ENCODE assay signal across 18 cellular contexts in the genomic region with DNA sequence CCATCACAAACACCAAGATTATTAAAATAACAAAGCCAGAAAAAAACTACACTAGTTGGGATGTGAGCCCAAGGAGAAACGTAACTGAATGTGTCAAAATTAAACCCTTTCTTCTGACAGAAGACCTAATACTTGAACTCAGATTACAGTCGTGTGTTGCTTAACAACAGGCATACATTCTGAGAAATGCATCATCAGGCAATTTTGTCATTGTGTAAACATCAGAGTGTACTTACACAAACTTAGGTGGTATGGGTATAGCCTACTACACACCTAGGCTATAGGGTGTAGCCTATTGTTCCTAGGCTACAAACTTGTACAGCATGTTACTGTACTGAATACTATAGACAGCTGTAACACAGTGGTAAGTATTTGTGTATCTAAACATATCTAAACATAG. TPM values are rescaled to one million over a fixed set of nuclear protein-coding genes. Genes with fewer than 3 reads are reported as not detected.
DNase-seq lines count a peak whose midpoint lies in the region; ATAC-seq, FAIRE-seq and TF ChIP-seq lines count a peak whose summit lies in the region.
"Had no signal": no experiment of that assay in that cellular context is flagged by ENCODE, and none has a peak within 500 bp of the region (broad histone marks: within the 10 kb centered on the region; RNA-seq: fewer than 3 reads in every experiment).

No MANE protein-coding gene starts in this region.

- H3K4ac ChIP-seq in H9 (ENCODE audit: low read depth, low read length), result no peak overlapping the region

- H2BK120ac ChIP-seq in H9 (ENCODE audit: low read depth, low read length, poor library complexity, severe bottlenecking), result no peak overlapping the region

- no peak overlapping the region for H2BK12ac ChIP-seq in H9 (ENCODE audit: insufficient read length, low read depth, low read length)

- no peak overlapping the region for H2BK20ac ChIP-seq in H9 (ENCODE audit: low read depth, low read length, poor library complexity, severe bottlenecking)

- peaks cover 1% of the 10 kb centered on the region; the same call in 1 of the 2 replicates for H3K79me2 ChIP-seq in H9 (ENCODE audit: insufficient read depth, low read length)

- H3K36me3 Mint-ChIP-seq in H9 (ENCODE audit: insufficient read depth in 1 of 3, low read depth in 3 of 3), result peaks cover under 1 to 2% (median 2%) of the 10 kb centered on the region in 3 experiments; a peak in 5 of 7 replicates

- H3K27ac ChIP-seq in A549, result no peak overlapping the region
- H3K27ac ChIP-seq in H9 (ENCODE audit: insufficient read length, low read depth, low read length), result no peak overlapping the region
- H3K27ac ChIP-seq in iPS-18a (ENCODE audit: low read length), result no peak overlapping the region
- H3K27ac ChIP-seq: C4-2B had no signal

- 44% methylated on average over 2 of the region's 2 CpGs for WGBS in A549 (ENCODE audit: missing lambda C conversion rate)
- WGBS in H9 (ENCODE audit: extremely low coverage, insufficient read length, low lambda C conversion rate), result no CpG with 5 or more reads among the region's 2 CpGs

- H2BK5ac ChIP-seq in H9 (ENCODE audit: insufficient read length, low read length), result no peak overlapping the region

- no peak overlapping the region for H3T11ph ChIP-seq in H9 (ENCODE audit: low read length)

- CTCF ChIA-PET in A549 (lab: Yijun Ruan, JAX), result interaction anchor here (1.0 to 2.1 kb wide), 4 partner anchors 10 to 46 kb away, joined by 3 to 8 read pairs (median 5); no protein-coding TSS in a partner anchor

- H3K36me3 ChIP-seq in iPS-18a (ENCODE audit: control insufficient read depth, low read depth, low read length), result peaks cover 8% of the 10 kb centered on the region

- H4K20me1 ChIP-seq in H9 (ENCODE audit: control insufficient read depth, insufficient read depth, insufficient read length), result no peaks in the 10 kb centered on the region

- no peaks in the 10 kb centered on the region for H3K23me2 ChIP-seq in H9 (ENCODE audit: insufficient read length, low read depth, low read length, poor library complexity, severe bottlenecking)

- ATAC-seq in A549, result peak in 1 of 2 experiments; percentile 35; a peak in 2 of 6 replicates
- ATAC-seq in HG03175 (IDR thresholded peaks at IDR 0.05; ENCODE audit: unreplicated experiment), result no peak
- no peak for ATAC-seq in GM21367 (IDR thresholded peaks at IDR 0.05; ENCODE audit: unreplicated experiment)

- no peak overlapping the region for H3K23ac ChIP-seq in H9 (ENCODE audit: insufficient read length, low read depth, low read length)

- H3K9me3 Mint-ChIP-seq in H9, result no peaks in the 10 kb centered on the region
- H3K9me3 Mint-ChIP-seq: HFFc6 had no signal

- TF ChIP-seq CTCF in A549 (IDR thresholded peaks at IDR 0.05), result no peak
- no peak for TF ChIP-seq CTCF in H9 (conservative IDR thresholded peaks at IDR 0.05)
- TF ChIP-seq CTCF in cardiac fibroblast (IDR thresholded peaks at IDR 0.05; ENCODE audit: low read depth, low read length), result no peak
- no peak for TF ChIP-seq CTCF in GM20000 (IDR thresholded peaks at IDR 0.05; ENCODE audit: extremely low read depth, missing control alignments)

- H3K18ac ChIP-seq in H9 (ENCODE audit: insufficient read length, low read depth, low read length), result no peak overlapping the region

- no peak overlapping the region for H2AFZ ChIP-seq in H9 (ENCODE audit: low read length)

- H3K27ac Mint-ChIP-seq in H9, result peak overlapping the region in 2 of 3 experiments; percentile 13 to 87; a peak in 2 of 7 replicates
- H3K27ac Mint-ChIP-seq: HFFc6 had no signal

- no peak for TF ChIP-seq EP300 in A549 (IDR thresholded peaks at IDR 0.05)

- H3K4me2 ChIP-seq in A549 (0 out of 3 replicates have a peak overlapping the region, but pooled peaks have one; percentile 5), H9 (ENCODE audit: insufficient read depth, insufficient read length, low read length) (no peak overlapping the region)

- H3K79me1 ChIP-seq in H9 (ENCODE audit: insufficient read depth, low read depth, low read length, poor library complexity, severe bottlenecking), result peaks cover 4% of the 10 kb centered on the region

- H3K27me3 ChIP-seq in H9 (ENCODE audit: insufficient read depth, low read length) (no peaks in the 10 kb centered on the region), iPS-18a (ENCODE audit: control insufficient read depth, insufficient read depth, low read length) (no peaks in the 10 kb centered on the region)

- H3K4me3 Mint-ChIP-seq in H9, result peak overlapping the region in 1 of 2 experiments; percentile 24; a peak in 2 of 5 replicates
- H3K4me3 Mint-ChIP-seq: HFFc6 had no signal

- no peaks in the 10 kb centered on the region for H3K27me3 Mint-ChIP-seq in H9 (ENCODE audit: low read depth)

- no peak overlapping the region for H3K14ac ChIP-seq in H9 (ENCODE audit: insufficient read depth, low read length)

- peaks cover 23% of the 10 kb centered on the region for H3K4me1 ChIP-seq in A549
- H3K4me1 ChIP-seq in H9 (ENCODE audit: insufficient read depth, low read length), result peaks cover 16% of the 10 kb centered on the region; the same call in 1 of the 2 replicates
- H3K4me1 ChIP-seq in iPS-18a (ENCODE audit: control insufficient read depth, low read depth, low read length), result peaks cover 60% of the 10 kb centered on the region

- POLR2A ChIA-PET in A549 (lab: Yijun Ruan, JAX), result no interaction called here

- DNase-seq in A549 (ENCODE audit: low read depth in 1 of 2, low spot score in 1 of 2), result peak in 1 of 2 experiments; percentile 17
- DNase-seq in H9, result no peak
- DNase-seq in cardiac fibroblast (ENCODE audit: low read depth in 2 of 2), result peak; percentile 41 to 49
- DNase-seq in GM20000 (ENCODE audit: low spot score), result no peak
- DNase-seq in CD1c-positive myeloid dendritic cell (ENCODE audit: extremely low spot score), result no peak
- DNase-seq: Caco-2, GOT3, HFFc6, Karpas-422, NCI-H2029, NCI-H2171, NCI-H446, NCI-H69, SHP77 treated with DMSO at 0.1 percent for 48 hours had no signal

- FAIRE-seq in A549 (lab: Jason Lieb, UNC), result no peak

- H3K4me3 ChIP-seq in A549 (no peak overlapping the region), cardiac fibroblast (replicated peaks in 1 of 2; ENCODE audit: low read depth in 2 of 2, low read length in 2 of 2) (no peak overlapping the region), iPS-18a (ENCODE audit: low read length) (peak overlapping the region; percentile 39)

- H2BK15ac ChIP-seq in H9 (ENCODE audit: low read depth, low read length), result no peak overlapping the region

- H4K5ac ChIP-seq in H9 (ENCODE audit: insufficient read length, low read depth, low read length), result no peak overlapping the region

- H3K9me3 ChIP-seq in A549 (no peaks in the 10 kb centered on the region), H9 (ENCODE audit: control insufficient read depth, low read depth, low read length) (no peaks in the 10 kb centered on the region), iPS-18a (ENCODE audit: control insufficient read depth, low read depth, low read length) (no peaks in the 10 kb centered on the region)
- H3K9me3 ChIP-seq: Caco-2 had no signal

- TF ChIP-seq POLR2A in A549 (IDR thresholded peaks at IDR 0.05; ENCODE audit: low read length), result no peak

- peaks cover 55 to 62% of the 10 kb centered on the region in 2 experiments for H3K4me1 Mint-ChIP-seq in H9

- no peak overlapping the region for H4K91ac ChIP-seq in H9 (ENCODE audit: insufficient read length, low read depth, low read length)

- H4K8ac ChIP-seq in H9 (replicated peaks; ENCODE audit: insufficient read length, low read depth, low read length), result no peak overlapping the region

- H3K9ac ChIP-seq in H9 (ENCODE audit: extremely low read depth, insufficient read length, low read length) (no peak overlapping the region), iPS-18a (ENCODE audit: low read length) (no peak overlapping the region)

- no peak for TF ChIP-seq RAD21 in A549 (conservative IDR thresholded peaks at IDR 0.05 in 1 of 2, IDR thresholded peaks at IDR 0.05 in 1 of 2)

- H3K56ac ChIP-seq in H9 (ENCODE audit: insufficient read length, low read depth, low read length), result no peak overlapping the region

- H2AK5ac ChIP-seq in H9 (ENCODE audit: insufficient read length, low read length), result no peak overlapping the region

TF ChIP-seq in A549, 52 proteins besides CTCF, POLR2A, EP300 and RAD21:
- TF ChIP-seq MAFK (IDR thresholded peaks at IDR 0.05; ENCODE audit: partially characterized antibody), result peak; percentile 29
- TF ChIP-seq, protein P1, sequence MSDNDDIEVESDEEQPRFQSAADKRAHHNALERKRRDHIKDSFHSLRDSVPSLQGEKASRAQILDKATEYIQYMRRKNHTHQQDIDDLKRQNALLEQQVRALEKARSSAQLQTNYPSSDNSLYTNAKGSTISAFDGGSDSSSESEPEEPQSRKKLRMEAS (IDR thresholded peaks at IDR 0.05), result no peak

RNA-seq across cellular contexts. Expression of a gene that starts 23.4 kb away (rescaled TPM):
- polyA plus RNA-seq in A549 (2011; rRNA removed) (8.5 and 9.0 TPM in 2 replicates), A549 (2017; fragmentation: RNase III; extraction: RNeasy Plus Mini Kit Qiagen cat#74134 plus additional on column Dnase treatment) (8.5 to 8.7 TPM (median 8.6 TPM) in 3 replicates)
- 2.5 and 3.1 TPM in 2 replicates for polyA plus RNA-seq in A549 (2012; cell fraction: cytosol; rRNA removed)
- 1.6 and 2.0 TPM in 2 replicates for polyA plus RNA-seq in A549 (2012; cell fraction: nucleus; rRNA removed)
- polyA minus RNA-seq in A549 (2011; rRNA and poly(A)+ RNA removed), result 10.2 and 10.9 TPM in 2 replicates
- total RNA-seq in H9 (2021), result 7.7 and 8.5 TPM in 2 replicates

RNA-seq across cellular contexts. Expression of a gene that starts 39.6 kb away (rescaled TPM):
- polyA plus RNA-seq in A549 (2011; rRNA removed), result 1.6 and 1.7 TPM in 2 replicates
- 3.3 and 3.8 TPM in 2 replicates for polyA plus RNA-seq in A549 (2012; cell fraction: cytosol; rRNA removed)
- 4.6 and 5.4 TPM in 2 replicates for polyA plus RNA-seq in A549 (2012; cell fraction: nucleus; rRNA removed)
- 2.9 to 3.7 TPM (median 3.2 TPM) in 3 replicates for polyA plus RNA-seq in A549 (2017; fragmentation: RNase III; extraction: RNeasy Plus Mini Kit Qiagen cat#74134 plus additional on column Dnase treatment)
- 2.6 and 3.4 TPM in 2 replicates for polyA minus RNA-seq in A549 (2011; rRNA and poly(A)+ RNA removed)
- total RNA-seq in H9 (2021), result 11.3 and 11.7 TPM in 2 replicates

Comparison
In these comparisons a context has a peak if more than half of its experiments do, and no peak if none do; other contexts are left out.
1. DNase-seq: peak in cardiac fibroblast (2 of 2); none in H9 (single experiment), GM20000 (single experiment) and CD1c-positive myeloid dendritic cell (single experiment).